ENCODE assay signal across 8 cellular contexts in the genomic region with DNA sequence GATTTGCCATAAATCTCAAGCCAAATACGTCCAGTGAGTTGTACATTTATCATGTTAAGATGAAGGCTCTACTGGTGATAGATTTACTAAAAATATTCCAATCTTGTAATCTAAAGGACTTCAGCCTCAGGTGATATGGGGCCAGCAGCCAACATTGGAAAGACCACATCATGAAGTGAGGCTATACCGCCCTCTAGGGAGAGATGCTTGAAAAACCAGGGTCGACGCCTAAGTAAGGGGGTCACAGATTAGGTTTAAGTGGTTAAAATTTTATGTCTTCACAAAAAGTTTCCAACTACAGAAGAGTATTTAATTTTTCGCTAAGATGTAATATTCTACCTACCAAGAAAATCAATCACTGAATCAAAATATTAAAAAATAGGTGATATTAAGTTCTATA. TPM values are rescaled to one million over a fixed set of nuclear protein-coding genes. Genes with fewer than 3 reads are reported as not detected.
DNase-seq lines count a peak whose midpoint lies in the region; ATAC-seq, FAIRE-seq and TF ChIP-seq lines count a peak whose summit lies in the region.

No MANE protein-coding gene starts in this region.

- H3K9me3 ChIP-seq in Panc1 (ENCODE audit: control insufficient read depth, insufficient read depth, low read depth, low read length), result no peaks in the 10 kb centered on the region
- H3K9me3 ChIP-seq in keratinocyte (ENCODE audit: control insufficient read depth, low read depth, low read length), result no peaks in the 10 kb centered on the region

- ATAC-seq in Panc1, result no peak

- H3K27me3 ChIP-seq in Panc1 (ENCODE audit: control insufficient read depth, insufficient read depth, low read length), result no peaks in the 10 kb centered on the region
- no peaks in the 10 kb centered on the region for H3K27me3 ChIP-seq in keratinocyte (ENCODE audit: control insufficient read depth, extremely low read depth, insufficient read depth, low read length)

- intact Hi-C loops in Panc1 (cut with micrococcal nuclease; ENCODE audit: unreplicated experiment), result loop anchor here (10.0 kb wide), 1 partner anchor 656 kb away; no protein-coding TSS in a partner anchor

- no peaks in the 10 kb centered on the region for H3K9me1 ChIP-seq in keratinocyte (ENCODE audit: control insufficient read depth, extremely low read depth, insufficient read depth, low read length)

- H3K4me2 ChIP-seq in keratinocyte (ENCODE audit: control insufficient read depth, extremely low read depth, insufficient read depth, low read depth, low read length), result no peak overlapping the region

- CTCF ChIA-PET in Panc1 (lab: Charles Lee), result no interaction called here

- FAIRE-seq in GM19239 (lab: Jason Lieb, UNC) (peak; percentile 75), keratinocyte (lab: Jason Lieb, UNC) (no peak)

- POLR2A ChIA-PET in Panc1 (lab: Charles Lee), result no interaction called here

- DNase-seq in GM19239 (ENCODE audit: insufficient read length, low spot score), result no peak
- DNase-seq in Panc1 (ENCODE audit: low read depth, low spot score), result no peak
- DNase-seq in keratinocyte (ENCODE audit: low read depth, low spot score), result no peak
- DNase-seq in NK-92 (lab: John Stamatoyannopoulos, UW; ENCODE audit: unreplicated experiment), result no peak
- DNase-seq in substantia nigra (lab: John Stamatoyannopoulos, UW), result no peak
- DNase-seq in retina, result no peak
- DNase-seq in activated naive CD4-positive, alpha-beta T cell treated with Interleukin-2 at 50 U/mL for 16 hours, result no peak

- H3K36me3 ChIP-seq in Panc1 (ENCODE audit: control insufficient read depth, insufficient read depth, low read length) (no peaks in the 10 kb centered on the region; the same call in 1 of the 2 replicates), keratinocyte (ENCODE audit: control insufficient read depth in 2 of 2, extremely low read depth in 1 of 2, insufficient read depth in 2 of 2, low read length in 2 of 2) (no peaks in the 10 kb centered on the region)

- dilution Hi-C loops in keratinocyte (cut with MboI; ENCODE audit: extremely low pct_ligation_motif_present, low sequenced_read_pairs), result no loop called here

- no peaks in the 10 kb centered on the region for H4K20me1 ChIP-seq in keratinocyte (ENCODE audit: control insufficient read depth, extremely low read depth, insufficient read depth, low read length)

- in situ Hi-C loops in Panc1 (cut with HindIII; ENCODE audit: low pct_unique_long_range_greater_than_20kb, low sequenced_read_pairs), result no loop called here

- peak; percentile 70 for TF ChIP-seq CTCF in C4-2B (conservative IDR thresholded peaks at IDR 0.05)
- peak; percentile 63 for TF ChIP-seq CTCF in Panc1 (IDR thresholded peaks at IDR 0.05)
- peak; percentile 36 to 57 (median 45) for TF ChIP-seq CTCF in keratinocyte (optimal IDR thresholded peaks at IDR 0.05 in 1 of 3, IDR thresholded peaks at IDR 0.05 in 1 of 3, conservative IDR thresholded peaks at IDR 0.05 in 1 of 3; ENCODE audit: extremely low read depth in 1 of 3, insufficient read depth in 2 of 3, low read length in 3 of 3)

- BruUV-seq in Panc1 (replicated peaks; lab: Mats Ljungman, UMichigan), result no TSS peak

- no peak overlapping the region for H2AFZ ChIP-seq in keratinocyte (ENCODE audit: control insufficient read depth, low read length)

- no peak overlapping the region for H3K27ac ChIP-seq in C4-2B
- H3K27ac ChIP-seq in Panc1 (ENCODE audit: low read length), result no peak overlapping the region
- no peak overlapping the region for H3K27ac ChIP-seq in keratinocyte (ENCODE audit: control insufficient read depth, insufficient read depth, low read length)
- H3K27ac ChIP-seq in substantia nigra (ENCODE audit: low read depth, low read length, poor library complexity, severe bottlenecking), result no peak overlapping the region

- H3K4me3 ChIP-seq in Panc1 (ENCODE audit: low read depth in 2 of 2, low read length in 2 of 2), result no peak overlapping the region
- no peak overlapping the region for H3K4me3 ChIP-seq in keratinocyte (ENCODE audit: control insufficient read depth in 2 of 3, extremely low read depth in 1 of 3, insufficient read depth in 2 of 3, low read depth in 1 of 3, low read length in 3 of 3)

- no peaks in the 10 kb centered on the region; the same call in 1 of the 2 replicates for H3K4me1 ChIP-seq in Panc1 (ENCODE audit: control insufficient read depth, insufficient read depth, low read length)
- H3K4me1 ChIP-seq in keratinocyte (ENCODE audit: control insufficient read depth, extremely low read depth, insufficient read depth, low read length), result peaks cover 38% of the 10 kb centered on the region

- no peak overlapping the region for H3K9ac ChIP-seq in keratinocyte (ENCODE audit: control insufficient read depth, extremely low read depth, insufficient read depth, low read length)

- no peaks in the 10 kb centered on the region for H3K79me2 ChIP-seq in keratinocyte (ENCODE audit: control insufficient read depth, insufficient read depth, low read length)

RNA-seq across cellular contexts. Expression of gene DOCK10, which starts 33.3 kb away (rescaled TPM):
- total RNA-seq in Panc1 (2021; ENCODE audit: unreplicated experiment), result 5.8 TPM
- polyA plus RNA-seq in Panc1 (2012; ENCODE audit: insufficient read length), result 1.1 TPM
- polyA plus RNA-seq in keratinocyte, result 1.0 to 2.5 TPM (median 1.4 TPM) in 3 replicates
- 0.27 TPM for polyA plus RNA-seq in keratinocyte (2011; ENCODE audit: low read depth)
- polyA plus RNA-seq in keratinocyte (2011; cell fraction: cytosol; rRNA removed), result 0.21 and 0.29 TPM in 2 replicates
- polyA plus RNA-seq in keratinocyte (2011; cell fraction: nucleus; rRNA removed), result 0.80 and 1.8 TPM in 2 replicates
- polyA plus RNA-seq in keratinocyte (2012; ENCODE audit: low replicate concordance), result 0.01 and 0.58 TPM in 2 replicates
- 1.2 to 2.7 TPM (median 1.5 TPM) in 3 replicates for polyA minus RNA-seq in keratinocyte
- polyA minus RNA-seq in keratinocyte (2011; cell fraction: cytosol; rRNA and poly(A)+ RNA removed), result 4.0 TPM
- polyA minus RNA-seq in keratinocyte (2011; cell fraction: nucleus; rRNA and poly(A)+ RNA removed), result 1.3 and 1.6 TPM in 2 replicates
